ENCODE assay signal across 27 cellular contexts in the genomic region with DNA sequence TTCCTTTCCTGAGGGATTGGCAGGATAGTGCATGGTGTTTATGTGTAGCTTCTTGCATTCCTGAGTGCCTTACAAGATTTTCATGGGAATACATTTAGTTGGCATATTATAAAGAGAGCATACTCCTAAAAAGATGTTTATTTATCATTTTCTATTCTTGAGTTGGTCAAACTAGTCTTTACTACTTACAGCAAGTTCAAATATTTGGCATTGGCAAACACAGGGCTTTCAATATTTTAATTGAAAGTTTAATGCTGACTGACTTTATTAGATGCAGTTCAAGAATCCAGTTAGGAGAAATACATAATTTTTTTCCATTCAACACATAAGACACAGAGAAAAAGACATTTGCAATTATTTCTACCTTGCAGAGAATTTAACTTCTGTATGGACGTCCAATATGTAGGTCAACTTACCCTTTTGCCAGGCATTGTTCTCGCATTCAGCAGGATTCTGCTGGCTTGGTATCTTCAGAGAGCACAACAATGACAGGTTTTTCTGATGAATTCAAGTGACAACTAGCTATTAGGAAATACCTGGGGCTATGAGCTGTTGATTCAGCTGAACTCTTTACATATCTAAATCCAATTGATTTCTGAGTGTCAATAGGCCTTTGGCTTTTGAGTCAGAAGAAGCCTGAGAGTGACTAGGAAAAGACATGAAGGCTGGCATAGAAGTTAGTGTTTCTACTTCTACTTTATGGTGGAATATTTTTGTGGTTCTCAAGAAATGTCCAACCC.
DNase-seq lines count a peak whose midpoint lies in the region; ATAC-seq, FAIRE-seq and TF ChIP-seq lines count a peak whose summit lies in the region.
"Had no signal": no experiment of that assay in that cellular context is flagged by ENCODE, and none has a peak within 500 bp of the region (broad histone marks: within the 10 kb centered on the region; RNA-seq: fewer than 3 reads in every experiment).

No MANE protein-coding gene starts in this region.

- H3K9me3 Mint-ChIP-seq in activated CD8-positive, alpha-beta memory T cell treated with anti-CD3 and anti-CD28 coated beads, Interleukin-2, amount 10 ng/mL, durations not matched to agents 7 days and 5 days (ENCODE audit: low read depth) = peaks cover 7% of the 10 kb centered on the region

- no peak for TF ChIP-seq POLR2A in GM12892 (IDR thresholded peaks at IDR 0.05; ENCODE audit: low read depth, low read length)

- peak overlapping the region; percentile 36 for H3K27ac ChIP-seq in VCaP
- H3K27ac ChIP-seq: BLaER1 had no signal

- no peaks in the 10 kb centered on the region for H3K4me1 Mint-ChIP-seq in activated CD8-positive, alpha-beta memory T cell treated with anti-CD3 and anti-CD28 coated beads, Interleukin-2, amount 10 ng/mL, durations not matched to agents 7 days and 5 days
- H3K4me1 Mint-ChIP-seq: CD14-positive monocyte; CD4-positive, alpha-beta memory T cell; CD4-positive, CD25-positive, alpha-beta regulatory T cell; CD8-positive, alpha-beta memory T cell had no signal

- H3K27ac Mint-ChIP-seq in activated CD8-positive, alpha-beta memory T cell treated with anti-CD3 and anti-CD28 coated beads, Interleukin-2, amount 10 ng/mL, durations not matched to agents 7 days and 5 days = no peak overlapping the region
- H3K27ac Mint-ChIP-seq: CD14-positive monocyte; CD4-positive, alpha-beta memory T cell; CD4-positive, CD25-positive, alpha-beta regulatory T cell; CD8-positive, alpha-beta memory T cell had no signal

- no peaks in the 10 kb centered on the region for H3K27me3 Mint-ChIP-seq in activated CD8-positive, alpha-beta memory T cell treated with anti-CD3 and anti-CD28 coated beads, Interleukin-2, amount 10 ng/mL, durations not matched to agents 7 days and 5 days
- H3K27me3 Mint-ChIP-seq: CD4-positive, alpha-beta memory T cell; CD8-positive, alpha-beta memory T cell had no signal

- CTCF ChIA-PET in activated CD8-positive, alpha-beta memory T cell treated with anti-CD3 and anti-CD28 coated beads, Interleukin-2, amount 10 ng/mL, durations not matched to agents 7 days and 5 days (lab: Charles Lee) = no interaction called here

- peak; percentile 15 for DNase-seq in NCI-H748 (lab: John Stamatoyannopoulos, UW; ENCODE audit: unreplicated experiment)
- DNase-seq in NCI-H748 treated with DMSO at 0.1 percent for 48 hours (lab: John Stamatoyannopoulos, UW) = no peak
- DNase-seq in NCI-H146 (lab: John Stamatoyannopoulos, UW) = peak; percentile 83
- DNase-seq in NCI-H146 treated with DMSO at 0.1 percent for 48 hours (lab: John Stamatoyannopoulos, UW; ENCODE audit: unreplicated experiment) = peak; percentile 84
- no peak for DNase-seq in GM12892 (ENCODE audit: insufficient read length)
- no peak for DNase-seq in activated CD8-positive, alpha-beta memory T cell treated with anti-CD3 and anti-CD28 coated beads, Interleukin-2, amount 10 ng/mL, durations not matched to agents 7 days and 5 days
- DNase-seq: 8988T; ACHN; BE2C; C1 segment of cervical spinal cord; CD4-positive, alpha-beta memory T cell; CD4-positive, CD25-positive, alpha-beta regulatory T cell; CD8-positive, alpha-beta memory T cell; COR-L47; DMS 273 treated with DMSO at 0.1 percent for 48 hours; DMS153; DMS53; DMS79; DND-41; EL; GDM1 had no signal

- no peak for TF ChIP-seq CTCF in VCaP (conservative IDR thresholded peaks at IDR 0.05)

- no peak overlapping the region for H3K4me3 Mint-ChIP-seq in activated CD8-positive, alpha-beta memory T cell treated with anti-CD3 and anti-CD28 coated beads, Interleukin-2, amount 10 ng/mL, durations not matched to agents 7 days and 5 days
- H3K4me3 Mint-ChIP-seq: CD14-positive monocyte; CD4-positive, alpha-beta memory T cell; CD4-positive, CD25-positive, alpha-beta regulatory T cell; CD8-positive, alpha-beta memory T cell had no signal

- H3K36me3 Mint-ChIP-seq in activated CD8-positive, alpha-beta memory T cell treated with anti-CD3 and anti-CD28 coated beads, Interleukin-2, amount 10 ng/mL, durations not matched to agents 7 days and 5 days = no peaks in the 10 kb centered on the region
- H3K36me3 Mint-ChIP-seq: CD14-positive monocyte; CD4-positive, alpha-beta memory T cell; CD4-positive, CD25-positive, alpha-beta regulatory T cell; CD8-positive, alpha-beta memory T cell had no signal

- FAIRE-seq in GM12892 (lab: Jason Lieb, UNC) = no peak
- FAIRE-seq: GM12878, GM19239 had no signal

- no peak for ATAC-seq in activated CD8-positive, alpha-beta memory T cell treated with anti-CD3 and anti-CD28 coated beads, Interleukin-2, amount 10 ng/mL, durations not matched to agents 7 days and 5 days
- ATAC-seq in HG02981 (IDR thresholded peaks at IDR 0.05; ENCODE audit: unreplicated experiment) = no peak
- ATAC-seq: GM12878 had no signal

Comparison
In these comparisons a context has a peak if more than half of its experiments do, and no peak if none do; other contexts are left out.
1. DNase-seq: peak in NCI-H748 (single experiment), NCI-H146 (single experiment) and NCI-H146 treated with DMSO at 0.1 percent for 48 hours (single experiment); none in NCI-H748 treated with DMSO at 0.1 percent for 48 hours (single experiment), GM12892 (single experiment) and activated CD8-positive, alpha-beta memory T cell treated with anti-CD3 and anti-CD28 coated beads, Interleukin-2, amount 10 ng/mL, durations not matched to agents 7 days and 5 days (single experiment).